In the genomic region with DNA sequence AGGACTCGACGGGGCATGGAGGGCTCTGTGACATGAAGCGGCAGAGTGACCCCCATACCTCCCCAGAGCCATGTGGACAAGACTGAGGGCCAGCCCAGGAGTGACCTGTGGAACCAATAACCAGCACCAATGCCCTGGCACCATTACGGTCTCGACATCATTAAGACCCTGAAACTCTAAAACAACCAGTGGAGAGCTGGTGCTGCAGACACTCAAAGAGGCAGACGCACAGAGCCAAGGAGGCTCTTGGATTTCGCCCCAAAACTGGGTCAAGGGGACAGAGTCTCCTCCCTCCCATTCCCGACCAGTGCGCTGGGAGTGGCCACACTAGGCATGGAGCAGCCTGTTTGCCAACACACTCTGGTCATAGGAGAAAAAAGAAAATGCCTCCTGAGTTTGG, we compare ENCODE assay signal across 2 cellular contexts.
TF ChIP-seq lines count a peak whose summit lies in the region.

No MANE protein-coding gene starts in this region.

TF ChIP-seq in IMR-90, 13 proteins besides CTCF, POLR2A, EP300 and RAD21:
- TF ChIP-seq SMC3 (IDR thresholded peaks at IDR 0.05; ENCODE audit: low read depth, low read length) (no peak), BHLHE40 (IDR thresholded peaks at IDR 0.05; ENCODE audit: low read depth, low read length) (no peak), FOS (IDR thresholded peaks at IDR 0.05; ENCODE audit: low read depth, low read length) (no peak), MXI1 (IDR thresholded peaks at IDR 0.05; ENCODE audit: borderline replicate concordance, low read depth, low read length) (no peak), MAZ (IDR thresholded peaks at IDR 0.05; ENCODE audit: borderline replicate concordance, low read depth, low read length) (no peak), RCOR1 (IDR thresholded peaks at IDR 0.05; ENCODE audit: insufficient replicate concordance, low read length) (no peak), MAFK (IDR thresholded peaks at IDR 0.05; ENCODE audit: low read depth, low read length) (no peak), CHD1 (IDR thresholded peaks at IDR 0.05; ENCODE audit: low read depth, low read length) (no peak), RFX5 (IDR thresholded peaks at IDR 0.05; ENCODE audit: low read depth, low read length) (no peak), NFE2L2 (IDR thresholded peaks at IDR 0.05; ENCODE audit: low read depth, low read length) (no peak), CEBPB (IDR thresholded peaks at IDR 0.05; ENCODE audit: low read depth, low read length) (no peak)
- TF ChIP-seq, protein P1, sequence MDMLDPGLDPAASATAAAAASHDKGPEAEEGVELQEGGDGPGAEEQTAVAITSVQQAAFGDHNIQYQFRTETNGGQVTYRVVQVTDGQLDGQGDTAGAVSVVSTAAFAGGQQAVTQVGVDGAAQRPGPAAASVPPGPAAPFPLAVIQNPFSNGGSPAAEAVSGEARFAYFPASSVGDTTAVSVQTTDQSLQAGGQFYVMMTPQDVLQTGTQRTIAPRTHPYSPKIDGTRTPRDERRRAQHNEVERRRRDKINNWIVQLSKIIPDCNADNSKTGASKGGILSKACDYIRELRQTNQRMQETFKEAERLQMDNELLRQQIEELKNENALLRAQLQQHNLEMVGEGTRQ (IDR thresholded peaks at IDR 0.05; ENCODE audit: low read depth, low read length) = no peak
- TF ChIP-seq, protein P2, sequence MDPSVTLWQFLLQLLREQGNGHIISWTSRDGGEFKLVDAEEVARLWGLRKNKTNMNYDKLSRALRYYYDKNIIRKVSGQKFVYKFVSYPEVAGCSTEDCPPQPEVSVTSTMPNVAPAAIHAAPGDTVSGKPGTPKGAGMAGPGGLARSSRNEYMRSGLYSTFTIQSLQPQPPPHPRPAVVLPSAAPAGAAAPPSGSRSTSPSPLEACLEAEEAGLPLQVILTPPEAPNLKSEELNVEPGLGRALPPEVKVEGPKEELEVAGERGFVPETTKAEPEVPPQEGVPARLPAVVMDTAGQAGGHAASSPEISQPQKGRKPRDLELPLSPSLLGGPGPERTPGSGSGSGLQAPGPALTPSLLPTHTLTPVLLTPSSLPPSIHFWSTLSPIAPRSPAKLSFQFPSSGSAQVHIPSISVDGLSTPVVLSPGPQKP (IDR thresholded peaks at IDR 0.05; ENCODE audit: borderline replicate concordance, low read depth, low read length) = no peak

TF ChIP-seq in H1, 55 proteins besides CTCF, POLR2A, EP300 and RAD21:
- no peak for TF ChIP-seq CEBPB (IDR thresholded peaks at IDR 0.05; ENCODE audit: low read depth, low read length)
- TF ChIP-seq SP1 (IDR thresholded peaks at IDR 0.05; ENCODE audit: low read depth, low read length) = no peak
- no peak for TF ChIP-seq NANOG (IDR thresholded peaks at IDR 0.05; ENCODE audit: insufficient read depth, low read depth, low read length, poor library complexity, severe bottlenecking)
- no peak for TF ChIP-seq TAF1 (IDR thresholded peaks at IDR 0.05; ENCODE audit: low read depth, low read length)
- TF ChIP-seq RBBP5 (IDR thresholded peaks at IDR 0.05; ENCODE audit: borderline replicate concordance, low read depth, low read length) = no peak
- TF ChIP-seq KDM5A (IDR thresholded peaks at IDR 0.05; ENCODE audit: low read length) = no peak
- TF ChIP-seq POLR2AphosphoS5 (IDR thresholded peaks at IDR 0.05; ENCODE audit: low read depth, low read length) = no peak
- no peak for TF ChIP-seq ZNF274 (IDR thresholded peaks at IDR 0.05; ENCODE audit: borderline replicate concordance, extremely low read depth, low read length)
- no peak for TF ChIP-seq JUN (IDR thresholded peaks at IDR 0.05; ENCODE audit: low read depth, low read length)
